In the genomic region with DNA sequence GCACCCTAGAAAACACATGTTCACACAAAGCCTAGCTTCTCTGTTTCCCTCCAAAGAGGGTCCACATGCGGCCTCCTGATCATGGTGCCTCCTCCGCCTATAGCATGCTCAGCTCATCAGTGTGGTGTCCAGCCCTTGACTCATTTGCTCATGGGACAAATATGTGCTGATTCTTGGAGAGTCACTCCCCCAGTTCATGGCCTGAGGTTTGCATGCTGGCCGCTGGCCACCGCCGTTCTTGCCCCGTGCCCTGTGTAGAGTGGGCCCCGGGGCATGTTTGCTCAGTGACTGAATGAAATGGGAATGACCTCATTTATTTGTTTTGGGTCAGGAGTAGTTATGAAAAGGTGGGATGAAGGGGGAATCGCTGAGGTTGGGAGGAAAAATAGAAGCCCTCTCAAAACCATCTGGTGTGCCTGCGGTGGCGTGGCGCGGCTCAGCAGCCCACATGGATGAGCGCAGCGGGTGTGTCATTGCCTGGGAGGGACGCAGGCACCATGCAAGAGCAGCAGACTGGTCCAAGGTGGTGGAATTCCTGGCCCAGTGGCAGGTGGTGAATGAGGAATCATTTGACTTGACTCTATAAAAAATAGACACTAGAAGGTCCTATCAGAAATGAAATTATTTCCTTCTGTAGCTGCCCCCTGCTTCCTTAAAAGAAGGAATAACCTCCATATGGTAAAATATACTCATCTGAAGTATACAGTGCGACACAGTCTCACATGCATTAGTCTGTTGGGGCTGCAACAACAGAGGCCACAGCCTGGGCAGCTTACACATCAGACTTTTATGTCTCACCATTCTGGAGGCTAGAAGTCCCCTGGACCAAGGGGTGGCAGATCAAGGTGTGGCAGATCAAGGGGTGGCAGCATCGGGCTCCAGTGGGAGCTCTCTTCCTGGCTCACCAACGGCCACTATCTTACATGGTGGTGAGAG, we compare ENCODE assay signal across 1 cellular context.
TF ChIP-seq lines count a peak whose summit lies in the region.

No MANE protein-coding gene starts in this region.

TF ChIP-seq in WTC11, 78 proteins besides CTCF, POLR2A, EP300 and RAD21 (continued from another document):
- TF ChIP-seq, protein P1, sequence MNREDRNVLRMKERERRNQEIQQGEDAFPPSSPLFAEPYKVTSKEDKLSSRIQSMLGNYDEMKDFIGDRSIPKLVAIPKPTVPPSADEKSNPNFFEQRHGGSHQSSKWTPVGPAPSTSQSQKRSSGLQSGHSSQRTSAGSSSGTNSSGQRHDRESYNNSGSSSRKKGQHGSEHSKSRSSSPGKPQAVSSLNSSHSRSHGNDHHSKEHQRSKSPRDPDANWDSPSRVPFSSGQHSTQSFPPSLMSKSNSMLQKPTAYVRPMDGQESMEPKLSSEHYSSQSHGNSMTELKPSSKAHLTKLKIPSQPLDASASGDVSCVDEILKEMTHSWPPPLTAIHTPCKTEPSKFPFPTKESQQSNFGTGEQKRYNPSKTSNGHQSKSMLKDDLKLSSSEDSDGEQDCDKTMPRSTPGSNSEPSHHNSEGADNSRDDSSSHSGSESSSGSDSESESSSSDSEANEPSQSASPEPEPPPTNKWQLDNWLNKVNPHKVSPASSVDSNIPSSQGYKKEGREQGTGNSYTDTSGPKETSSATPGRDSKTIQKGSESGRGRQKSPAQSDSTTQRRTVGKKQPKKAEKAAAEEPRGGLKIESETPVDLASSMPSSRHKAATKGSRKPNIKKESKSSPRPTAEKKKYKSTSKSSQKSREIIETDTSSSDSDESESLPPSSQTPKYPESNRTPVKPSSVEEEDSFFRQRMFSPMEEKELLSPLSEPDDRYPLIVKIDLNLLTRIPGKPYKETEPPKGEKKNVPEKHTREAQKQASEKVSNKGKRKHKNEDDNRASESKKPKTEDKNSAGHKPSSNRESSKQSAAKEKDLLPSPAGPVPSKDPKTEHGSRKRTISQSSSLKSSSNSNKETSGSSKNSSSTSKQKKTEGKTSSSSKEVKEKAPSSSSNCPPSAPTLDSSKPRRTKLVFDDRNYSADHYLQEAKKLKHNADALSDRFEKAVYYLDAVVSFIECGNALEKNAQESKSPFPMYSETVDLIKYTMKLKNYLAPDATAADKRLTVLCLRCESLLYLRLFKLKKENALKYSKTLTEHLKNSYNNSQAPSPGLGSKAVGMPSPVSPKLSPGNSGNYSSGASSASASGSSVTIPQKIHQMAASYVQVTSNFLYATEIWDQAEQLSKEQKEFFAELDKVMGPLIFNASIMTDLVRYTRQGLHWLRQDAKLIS (CRISPR knock-in tag; IDR thresholded peaks at IDR 0.05; ENCODE audit: borderline replicate concordance) = no peak
- TF ChIP-seq, protein P2, sequence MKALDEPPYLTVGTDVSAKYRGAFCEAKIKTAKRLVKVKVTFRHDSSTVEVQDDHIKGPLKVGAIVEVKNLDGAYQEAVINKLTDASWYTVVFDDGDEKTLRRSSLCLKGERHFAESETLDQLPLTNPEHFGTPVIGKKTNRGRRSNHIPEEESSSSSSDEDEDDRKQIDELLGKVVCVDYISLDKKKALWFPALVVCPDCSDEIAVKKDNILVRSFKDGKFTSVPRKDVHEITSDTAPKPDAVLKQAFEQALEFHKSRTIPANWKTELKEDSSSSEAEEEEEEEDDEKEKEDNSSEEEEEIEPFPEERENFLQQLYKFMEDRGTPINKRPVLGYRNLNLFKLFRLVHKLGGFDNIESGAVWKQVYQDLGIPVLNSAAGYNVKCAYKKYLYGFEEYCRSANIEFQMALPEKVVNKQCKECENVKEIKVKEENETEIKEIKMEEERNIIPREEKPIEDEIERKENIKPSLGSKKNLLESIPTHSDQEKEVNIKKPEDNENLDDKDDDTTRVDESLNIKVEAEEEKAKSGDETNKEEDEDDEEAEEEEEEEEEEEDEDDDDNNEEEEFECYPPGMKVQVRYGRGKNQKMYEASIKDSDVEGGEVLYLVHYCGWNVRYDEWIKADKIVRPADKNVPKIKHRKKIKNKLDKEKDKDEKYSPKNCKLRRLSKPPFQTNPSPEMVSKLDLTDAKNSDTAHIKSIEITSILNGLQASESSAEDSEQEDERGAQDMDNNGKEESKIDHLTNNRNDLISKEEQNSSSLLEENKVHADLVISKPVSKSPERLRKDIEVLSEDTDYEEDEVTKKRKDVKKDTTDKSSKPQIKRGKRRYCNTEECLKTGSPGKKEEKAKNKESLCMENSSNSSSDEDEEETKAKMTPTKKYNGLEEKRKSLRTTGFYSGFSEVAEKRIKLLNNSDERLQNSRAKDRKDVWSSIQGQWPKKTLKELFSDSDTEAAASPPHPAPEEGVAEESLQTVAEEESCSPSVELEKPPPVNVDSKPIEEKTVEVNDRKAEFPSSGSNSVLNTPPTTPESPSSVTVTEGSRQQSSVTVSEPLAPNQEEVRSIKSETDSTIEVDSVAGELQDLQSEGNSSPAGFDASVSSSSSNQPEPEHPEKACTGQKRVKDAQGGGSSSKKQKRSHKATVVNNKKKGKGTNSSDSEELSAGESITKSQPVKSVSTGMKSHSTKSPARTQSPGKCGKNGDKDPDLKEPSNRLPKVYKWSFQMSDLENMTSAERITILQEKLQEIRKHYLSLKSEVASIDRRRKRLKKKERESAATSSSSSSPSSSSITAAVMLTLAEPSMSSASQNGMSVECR (CRISPR knock-in tag; IDR thresholded peaks at IDR 0.05; ENCODE audit: borderline replicate concordance) = no peak
- TF ChIP-seq NFYB (CRISPR knock-in tag; conservative IDR thresholded peaks at IDR 0.05; ENCODE audit: low read depth) (no peak), CREM (CRISPR knock-in tag; IDR thresholded peaks at IDR 0.05) (no peak)
- TF ChIP-seq, protein P3, sequence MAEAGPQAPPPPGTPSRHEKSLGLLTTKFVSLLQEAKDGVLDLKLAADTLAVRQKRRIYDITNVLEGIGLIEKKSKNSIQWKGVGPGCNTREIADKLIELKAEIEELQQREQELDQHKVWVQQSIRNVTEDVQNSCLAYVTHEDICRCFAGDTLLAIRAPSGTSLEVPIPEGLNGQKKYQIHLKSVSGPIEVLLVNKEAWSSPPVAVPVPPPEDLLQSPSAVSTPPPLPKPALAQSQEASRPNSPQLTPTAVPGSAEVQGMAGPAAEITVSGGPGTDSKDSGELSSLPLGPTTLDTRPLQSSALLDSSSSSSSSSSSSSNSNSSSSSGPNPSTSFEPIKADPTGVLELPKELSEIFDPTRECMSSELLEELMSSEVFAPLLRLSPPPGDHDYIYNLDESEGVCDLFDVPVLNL (CRISPR knock-in tag; IDR thresholded peaks at IDR 0.05; ENCODE audit: borderline replicate concordance, low read depth) = no peak
